In genomic region chr16:51134269-51134812, GRCh38 we compare ENCODE assay signal across 18 cellular contexts. TPM values are rescaled to one million over a fixed set of nuclear protein-coding genes. Genes with fewer than 3 reads are reported as not detected.
A peak's percentile ranks its signal among the peaks of the same experiment; 100 is the strongest.
DNase-seq lines count a peak whose midpoint lies in the region; ATAC-seq, FAIRE-seq and TF ChIP-seq lines count a peak whose summit lies in the region.
"Had no signal": no experiment of that assay in that cellular context is flagged by ENCODE, and none has a peak within 500 bp of the region (broad histone marks: within the 10 kb centered on the region; RNA-seq: fewer than 3 reads in every experiment).

No MANE protein-coding gene starts in this region.

- H3K36me3 ChIP-seq in SK-N-SH (replicated peaks in 1 of 2; ENCODE audit: control insufficient read depth in 1 of 2, insufficient read depth in 2 of 2, low read length in 1 of 2) (no peaks in the 10 kb centered on the region), HepG2 (replicated peaks in 1 of 2; ENCODE audit: control insufficient read depth in 1 of 2, insufficient read depth in 2 of 2, low read length in 2 of 2) (peaks cover 6 to 24% of the 10 kb centered on the region in 2 experiments), urinary bladder (ENCODE audit: insufficient read depth) (no peaks in the 10 kb centered on the region)

- H3K27ac ChIP-seq in SK-N-SH (ENCODE audit: low read depth in 2 of 2, low read length in 1 of 2) (no peak overlapping the region), HepG2 (ENCODE audit: extremely low read length, insufficient read depth, low read length) (no peak overlapping the region), urinary bladder (ENCODE audit: low read depth) (no peak overlapping the region)
- H3K27ac ChIP-seq: 22Rv1 had no signal

- peak; percentile 39 for DNase-seq in SK-N-SH
- no peak for DNase-seq in foreskin fibroblast
- no peak for DNase-seq in HepG2 (ENCODE audit: low spot score)
- no peak for DNase-seq in germinal center (ENCODE audit: low spot score)
- DNase-seq in activated CD8-positive, alpha-beta T cell treated with anti-CD3 and anti-CD28 coated beads for 36 hours = no peak
- DNase-seq: activated CD4-positive, alpha-beta T cell treated with anti-CD3 and anti-CD28 coated beads for 48 hours; activated naive CD8-positive, alpha-beta T cell treated with anti-CD3 and anti-CD28 coated beads, Interleukin-2, amount 50 U/mL, for 24 hours; CD8-positive, alpha-beta T cell; hypothalamus; NCI-H2171 had no signal

- H2AFZ ChIP-seq in SK-N-SH (ENCODE audit: low read depth) = no peak overlapping the region
- no peak overlapping the region for H2AFZ ChIP-seq in HepG2 (ENCODE audit: low read length)

- no peaks in the 10 kb centered on the region for H3K4me1 Mint-ChIP-seq in activated CD8-positive, alpha-beta T cell treated with anti-CD3 and anti-CD28 coated beads for 36 hours (ENCODE audit: low read depth)
- H3K4me1 Mint-ChIP-seq: activated naive CD8-positive, alpha-beta T cell treated with anti-CD3 and anti-CD28 coated beads, Interleukin-2, amount 50 U/mL, for 24 hours had no signal

- H3K9me3 ChIP-seq in SK-N-SH (no peaks in the 10 kb centered on the region), HepG2 (ENCODE audit: low read length) (no peaks in the 10 kb centered on the region)

- H3K27ac Mint-ChIP-seq in activated CD8-positive, alpha-beta T cell treated with anti-CD3 and anti-CD28 coated beads for 36 hours = no peak overlapping the region
- H3K27ac Mint-ChIP-seq: activated naive CD8-positive, alpha-beta T cell treated with anti-CD3 and anti-CD28 coated beads, Interleukin-2, amount 50 U/mL, for 24 hours; CD8-positive, alpha-beta T cell had no signal

- no peak overlapping the region for H3K4me3 Mint-ChIP-seq in activated CD8-positive, alpha-beta T cell treated with anti-CD3 and anti-CD28 coated beads for 36 hours
- H3K4me3 Mint-ChIP-seq: activated naive CD8-positive, alpha-beta T cell treated with anti-CD3 and anti-CD28 coated beads, Interleukin-2, amount 50 U/mL, for 24 hours; CD8-positive, alpha-beta T cell had no signal

- intact Hi-C loops in HepG2 (cut with micrococcal nuclease; ENCODE audit: unreplicated experiment) = no loop called here
- intact Hi-C loops in activated CD8-positive, alpha-beta T cell treated with anti-CD3 and anti-CD28 coated beads for 36 hours (cut with micrococcal nuclease) = no loop called here

- no peaks in the 10 kb centered on the region for H3K79me2 ChIP-seq in SK-N-SH (ENCODE audit: insufficient read depth)
- no peaks in the 10 kb centered on the region for H3K79me2 ChIP-seq in HepG2 (ENCODE audit: insufficient read depth, low read length)

- CTCF ChIA-PET in SK-N-SH (lab: Yijun Ruan, JAX) = interaction anchor here (0.6 to 0.7 kb wide), 2 partner anchors 198 to 626 kb away, joined by 3 read pairs; no protein-coding TSS in a partner anchor
- CTCF ChIA-PET in HepG2 (lab: Yijun Ruan, JAX; ENCODE audit: low intra/inter-chr PET ratio, low total read pairs) = no interaction called here
- CTCF ChIA-PET in activated CD8-positive, alpha-beta T cell treated with anti-CD3 and anti-CD28 coated beads for 36 hours (lab: Charles Lee) = no interaction called here

- POLR2A ChIA-PET in SK-N-SH (lab: Yijun Ruan, JAX) = no interaction called here
- POLR2A ChIA-PET in HepG2 (lab: Yijun Ruan, JAX) = no interaction called here
- POLR2A ChIA-PET in activated CD8-positive, alpha-beta T cell treated with anti-CD3 and anti-CD28 coated beads for 36 hours (lab: Charles Lee) = interaction anchor here (0.8 kb wide), 1 partner anchor 9 kb away, joined by 3 read pairs; no protein-coding TSS in a partner anchor

- no peak overlapping the region for H3K4me2 ChIP-seq in SK-N-SH
- no peak overlapping the region for H3K4me2 ChIP-seq in HepG2 (ENCODE audit: low read depth, low read length)

- FAIRE-seq in HepG2 (lab: Jason Lieb, UNC) = no peak
- FAIRE-seq: colon, HTR-8/SVneo had no signal

- no peak for TF ChIP-seq EP300 in SK-N-SH (IDR thresholded peaks at IDR 0.05; ENCODE audit: borderline replicate concordance in 1 of 2, low read depth in 1 of 2, low read length in 1 of 2)
- no peak for TF ChIP-seq EP300 in HepG2 (IDR thresholded peaks at IDR 0.05; ENCODE audit: low read depth in 2 of 2, low read length in 2 of 2)
- TF ChIP-seq EP300 in HepG2 (CRISPR knock-in tag; IDR thresholded peaks at IDR 0.05; ENCODE audit: borderline replicate concordance) = no peak

- ATAC-seq in SK-N-SH treated with all-trans-retinoic acid at 6 μM for 48 hours = no peak
- no peak; the same call in 2 of the 3 replicates for ATAC-seq in HepG2
- ATAC-seq in activated CD8-positive, alpha-beta T cell treated with anti-CD3 and anti-CD28 coated beads for 36 hours = no peak
- no peak for ATAC-seq in GM18909 (IDR thresholded peaks at IDR 0.05; ENCODE audit: poor library complexity, unreplicated experiment)
- ATAC-seq: activated naive CD8-positive, alpha-beta T cell treated with anti-CD3 and anti-CD28 coated beads, Interleukin-2, amount 50 U/mL, for 24 hours; CD8-positive, alpha-beta T cell; esophagus mucosa had no signal

- H3K9me2 ChIP-seq in SK-N-SH = no peaks in the 10 kb centered on the region

- H3K36me3 Mint-ChIP-seq in activated CD8-positive, alpha-beta T cell treated with anti-CD3 and anti-CD28 coated beads for 36 hours (ENCODE audit: low read depth) = no peaks in the 10 kb centered on the region
- H3K36me3 Mint-ChIP-seq: CD8-positive, alpha-beta T cell had no signal

- in situ Hi-C loops in HepG2 (cut with HindIII; ENCODE audit: extremely low pct_ligation_motif_present, low pct_unique_long_range_greater_than_20kb) = no loop called here

- H3K9me3 Mint-ChIP-seq in activated CD8-positive, alpha-beta T cell treated with anti-CD3 and anti-CD28 coated beads for 36 hours = no peaks in the 10 kb centered on the region

- 3% methylated on average over 5 of the region's 44 CpGs for WGBS in SK-N-SH (ENCODE audit: low lambda C conversion rate)
- WGBS in HepG2 (ENCODE audit: low lambda C conversion rate) = 99% methylated on average over 40 of the region's 44 CpGs
- WGBS in urinary bladder = under 1% methylated on average over 44 of the region's 44 CpGs

- no peak overlapping the region for H3K9ac ChIP-seq in SK-N-SH
- H3K9ac ChIP-seq in HepG2 (ENCODE audit: insufficient read depth, low read depth, low read length) = no peak overlapping the region

- no peaks in the 10 kb centered on the region for H3F3A ChIP-seq in SK-N-SH (replicated peaks; ENCODE audit: insufficient read depth)

- no peak for TF ChIP-seq POLR2A in HepG2 (IDR thresholded peaks at IDR 0.05; ENCODE audit: insufficient read depth in 1 of 2, low read depth in 2 of 2, low read length in 2 of 2)

- H3K4me1 ChIP-seq in SK-N-SH (ENCODE audit: control insufficient read depth in 1 of 2, insufficient read depth in 2 of 2, low read depth in 1 of 2, low read length in 1 of 2) (no peaks in the 10 kb centered on the region), HepG2 (ENCODE audit: insufficient read depth, low read length) (peaks cover 27% of the 10 kb centered on the region), urinary bladder (ENCODE audit: insufficient read depth) (no peaks in the 10 kb centered on the region)

- peaks cover 20% of the 10 kb centered on the region for H3K27me3 Mint-ChIP-seq in activated CD8-positive, alpha-beta T cell treated with anti-CD3 and anti-CD28 coated beads for 36 hours

- TF ChIP-seq RAD21 in SK-N-SH (IDR thresholded peaks at IDR 0.05; ENCODE audit: low read length) = no peak
- no peak for TF ChIP-seq RAD21 in HepG2 (CRISPR knock-in tag; IDR thresholded peaks at IDR 0.05)

- no TSS peak for BruUV-seq in HepG2 (replicated peaks; lab: Mats Ljungman, UMichigan)

- H4K20me1 ChIP-seq in SK-N-SH (ENCODE audit: insufficient read depth) = no peaks in the 10 kb centered on the region
- H4K20me1 ChIP-seq in HepG2 (ENCODE audit: insufficient read depth, low read length) = no peaks in the 10 kb centered on the region

- H3K27me3 ChIP-seq in SK-N-SH (ENCODE audit: insufficient read depth) (no peaks in the 10 kb centered on the region), HepG2 (ENCODE audit: control insufficient read depth in 1 of 2, insufficient read depth in 2 of 2, low read length in 2 of 2) (no peaks in the 10 kb centered on the region)

- H3K4me3 ChIP-seq in SK-N-SH (ENCODE audit: low read depth in 2 of 2, low read length in 1 of 2) (no peak overlapping the region), foreskin fibroblast (ENCODE audit: low read depth in 1 of 2, low read length in 2 of 2) (peak overlapping the region; percentile 26 to 31), HepG2 (replicated peaks in 1 of 3; ENCODE audit: insufficient read depth in 1 of 3, low read depth in 2 of 3, low read length in 3 of 3) (no peak overlapping the region), urinary bladder (ENCODE audit: low read depth, low read length) (peak overlapping the region; percentile 32)

- no peak for TF ChIP-seq CTCF in SK-N-SH (IDR thresholded peaks at IDR 0.05)
- no peak for TF ChIP-seq CTCF in foreskin fibroblast (IDR thresholded peaks at IDR 0.05; ENCODE audit: low read depth, low read length)
- no peak for TF ChIP-seq CTCF in HepG2 (CRISPR knock-in tag; IDR thresholded peaks at IDR 0.05)
- no peak for TF ChIP-seq CTCF in activated CD8-positive, alpha-beta T cell treated with anti-CD3 and anti-CD28 coated beads for 36 hours (IDR thresholded peaks at IDR 0.05)

RNA-seq across cellular contexts. Expression of gene SALL1, which starts 16.7 kb away (rescaled TPM):
- polyA plus RNA-seq in SK-N-SH (2012; rRNA removed) = 0.02 TPM in 1 of 2 replicates, not detected in the other
- not detected in 2 replicates for polyA plus RNA-seq in SK-N-SH (2012; cell fraction: cytosol; rRNA removed)
- polyA plus RNA-seq in SK-N-SH (2012; cell fraction: nucleus; rRNA removed) = 0.01 TPM in 1 of 2 replicates, not detected in the other
- 12.3 and 18.5 TPM in 2 replicates for total RNA-seq in HepG2 (2016; rRNA removed; fragmentation: Illumina TruSeq; extraction: Trizol)
- total RNA-seq in HepG2 (2016; cell fraction: cytosol; rRNA removed; fragmentation: Illumina TruSeq; extraction: Trizol; ENCODE audit: low read depth) = 3.8 and 4.7 TPM in 2 replicates
- total RNA-seq in HepG2 (2016; cell fraction: insoluble cytoplasmic fraction; rRNA removed; fragmentation: Illumina TruSeq; extraction: Trizol) = 12.7 and 13.5 TPM in 2 replicates
- 12.7 and 14.2 TPM in 2 replicates for total RNA-seq in HepG2 (2016; cell fraction: membrane; rRNA removed; fragmentation: Illumina TruSeq; extraction: Trizol)
- 12.5 and 15.2 TPM in 2 replicates for total RNA-seq in HepG2 (2016; cell fraction: nucleus; rRNA removed; fragmentation: Illumina TruSeq; extraction: Trizol)
- 5.9 and 6.6 TPM in 2 replicates for polyA plus RNA-seq in HepG2 (2011; rRNA removed)
- polyA plus RNA-seq in HepG2 (2011; cell fraction: cytosol; rRNA removed) = 3.8 and 4.0 TPM in 2 replicates
- 7.7 TPM in 2 replicates for polyA plus RNA-seq in HepG2 (2011; cell fraction: nucleus; rRNA removed)
- 6.2 and 6.9 TPM in 2 replicates for polyA plus RNA-seq in HepG2 (2012)
- 2.3 and 3.0 TPM in 2 replicates for polyA plus RNA-seq in HepG2 (2016; cell fraction: cytosol; fragmentation: Illumina TruSeq; extraction: Trizol; ENCODE audit: low read depth)
- polyA plus RNA-seq in HepG2 (2016; cell fraction: insoluble cytoplasmic fraction; fragmentation: Illumina TruSeq; extraction: Trizol; ENCODE audit: low read depth) = 16.0 and 21.0 TPM in 2 replicates
- polyA plus RNA-seq in HepG2 (2016; cell fraction: membrane; fragmentation: Illumina TruSeq; extraction: Trizol; ENCODE audit: low read depth) = 8.5 and 9.6 TPM in 2 replicates
- 30.9 and 34.8 TPM in 2 replicates for polyA plus RNA-seq in HepG2 (2016; cell fraction: nucleus; fragmentation: Illumina TruSeq; extraction: Trizol; ENCODE audit: insufficient read depth, low read depth)
- polyA minus RNA-seq in HepG2 (2011; rRNA and poly(A)+ RNA removed; ENCODE audit: low replicate concordance) = 0.02 and 5.6 TPM in 2 replicates
- polyA minus RNA-seq in HepG2 (2011; cell fraction: cytosol; rRNA and poly(A)+ RNA removed) = 3.4 and 4.2 TPM in 2 replicates
- 4.0 and 4.2 TPM in 2 replicates for polyA minus RNA-seq in HepG2 (2011; cell fraction: nucleus; rRNA and poly(A)+ RNA removed)
- total RNA-seq in urinary bladder = 1.0 TPM
- 4.1 TPM for polyA plus RNA-seq in urinary bladder
- not detected for total RNA-seq in activated CD8-positive, alpha-beta T cell treated with anti-CD3 and anti-CD28 coated beads for 36 hours
- total RNA-seq: CD8-positive, alpha-beta T cell; esophagus mucosa; G401 had no signal

Comparison
In these comparisons a context has a peak if more than half of its experiments do, and no peak if none do; other contexts are left out.
1. H3K4me3 ChIP-seq: peak in foreskin fibroblast (2 of 2) and urinary bladder (single experiment); none in SK-N-SH (0 of 2) and HepG2 (0 of 3).